ENCODE assay signal across 18 cellular contexts in genomic region chr1:3398741-3399140, GRCh38. TPM values are rescaled to one million over a fixed set of nuclear protein-coding genes. Genes with fewer than 3 reads are reported as not detected.
DNase-seq lines count a peak whose midpoint lies in the region; ATAC-seq, FAIRE-seq and TF ChIP-seq lines count a peak whose summit lies in the region.
"Had no signal": no experiment of that assay in that cellular context is flagged by ENCODE, and none has a peak within 500 bp of the region (broad histone marks: within the 10 kb centered on the region; RNA-seq: fewer than 3 reads in every experiment).

No MANE protein-coding gene starts in this region.

- DNase-seq in astrocyte (ENCODE audit: low read depth) (no peak), coronary artery (ENCODE audit: low spot score) (no peak), tibial artery (no peak), middle frontal gyrus (ENCODE audit: extremely low spot score, low spot score) (no peak), ovary (no peak)
- DNase-seq: C1 segment of cervical spinal cord; Calu3; CD4-positive, alpha-beta memory T cell; COR-L47; DMS53; DMS79 treated with DMSO at 0.1 percent for 48 hours; GF-D8; H9 had no signal

- H3K4me3 ChIP-seq in astrocyte (ENCODE audit: insufficient read depth, low read depth, low read length): no peak overlapping the region
- H3K4me3 ChIP-seq in coronary artery: no peak overlapping the region
- no peak overlapping the region for H3K4me3 ChIP-seq in tibial artery
- no peak overlapping the region for H3K4me3 ChIP-seq in ovary
- H3K4me3 ChIP-seq: GM23338 had no signal

- H3K9me3 Mint-ChIP-seq in astrocyte (ENCODE audit: unreplicated experiment): no peaks in the 10 kb centered on the region
- H3K9me3 Mint-ChIP-seq: CD4-positive, alpha-beta memory T cell; GM23338; H9 had no signal

- no peak for TF ChIP-seq POLR2A in ovary (IDR thresholded peaks at IDR 0.05)

- H3K27ac ChIP-seq in astrocyte (ENCODE audit: low read depth, low read length): no peak overlapping the region
- H3K27ac ChIP-seq in coronary artery: peak overlapping the region; percentile 53 to 68
- H3K27ac ChIP-seq in tibial artery: peak overlapping the region; percentile 56 to 70
- H3K27ac ChIP-seq in ovary: no peak overlapping the region

- H3K36me3 ChIP-seq in astrocyte (ENCODE audit: insufficient read depth, low read length) (no peaks in the 10 kb centered on the region), tibial artery (no peaks in the 10 kb centered on the region), ovary (no peaks in the 10 kb centered on the region)

- no peak overlapping the region for H3K4me2 ChIP-seq in astrocyte (ENCODE audit: low read length)
- H3K4me2 ChIP-seq: GM23338 had no signal

- H3K79me2 ChIP-seq in astrocyte (ENCODE audit: insufficient read depth, low read length): no peaks in the 10 kb centered on the region

- TF ChIP-seq EP300 in ovary (IDR thresholded peaks at IDR 0.05): no peak

- H2AFZ ChIP-seq in astrocyte (ENCODE audit: low read depth, low read length): no peak overlapping the region
- H2AFZ ChIP-seq: GM23338 had no signal

- intact Hi-C loops in tibial artery (cut with DNase I; ENCODE audit: low total_unique reads): no loop called here
- intact Hi-C loops in ovary (cut with DNase I): no loop called here

- ATAC-seq in GM21717 (IDR thresholded peaks at IDR 0.05; ENCODE audit: unreplicated experiment): no peak
- ATAC-seq: GM23338, HCT116 had no signal

- H3K4me1 ChIP-seq in astrocyte (ENCODE audit: insufficient read depth, low read length) (peaks cover 8% of the 10 kb centered on the region), tibial artery (peaks cover 5 to 68% (median 33%) of the 10 kb centered on the region in 4 donors), ovary (ENCODE audit: insufficient read depth) (peaks cover 8% of the 10 kb centered on the region)

- H3K36me3 Mint-ChIP-seq in astrocyte (ENCODE audit: low read depth, unreplicated experiment): no peaks in the 10 kb centered on the region
- H3K36me3 Mint-ChIP-seq: CD4-positive, alpha-beta memory T cell had no signal

- H3K27ac Mint-ChIP-seq in astrocyte (ENCODE audit: unreplicated experiment): peak overlapping the region; percentile 3
- H3K27ac Mint-ChIP-seq: CD4-positive, alpha-beta memory T cell; GM23338; H9 had no signal

- no peak overlapping the region for H3K9ac ChIP-seq in astrocyte (ENCODE audit: low read length)

- TF ChIP-seq CTCF in astrocyte (IDR thresholded peaks at IDR 0.05; ENCODE audit: insufficient read depth, low read depth, low read length) (no peak), coronary artery (IDR thresholded peaks at IDR 0.05) (no peak), tibial artery (IDR thresholded peaks at IDR 0.05) (no peak), ovary (IDR thresholded peaks at IDR 0.05) (no peak)

- H4K20me1 ChIP-seq in astrocyte (ENCODE audit: insufficient read depth, low read length): peaks cover 4% of the 10 kb centered on the region

- WGBS in ovary, 3 donors: 71 to 73% (median 71%) methylated on average over 16 of the region's 16 CpGs

- H3K27me3 Mint-ChIP-seq in astrocyte (ENCODE audit: low read depth, unreplicated experiment): peaks cover 47% of the 10 kb centered on the region

- H3K4me3 Mint-ChIP-seq in astrocyte (ENCODE audit: unreplicated experiment): no peak overlapping the region
- H3K4me3 Mint-ChIP-seq: CD4-positive, alpha-beta memory T cell; GM23338; H9 had no signal

- H3K9me3 ChIP-seq in astrocyte (ENCODE audit: insufficient read depth, low read depth, low read length) (no peaks in the 10 kb centered on the region), tibial artery (no peaks in the 10 kb centered on the region), ovary (no peaks in the 10 kb centered on the region)

- H3K4me1 Mint-ChIP-seq in astrocyte (ENCODE audit: low read depth, unreplicated experiment): no peaks in the 10 kb centered on the region
- H3K4me1 Mint-ChIP-seq: CD4-positive, alpha-beta memory T cell had no signal

- H3K27me3 ChIP-seq in astrocyte (ENCODE audit: insufficient read depth, low read length) (no peaks in the 10 kb centered on the region), tibial artery (no peaks in the 10 kb centered on the region), ovary (no peaks in the 10 kb centered on the region)

- no peak for FAIRE-seq in astrocyte (lab: Jason Lieb, UNC)
- FAIRE-seq: GM12891, GM18507 had no signal

RNA-seq across cellular contexts. Expression of gene ARHGEF16, which starts 55.7 kb away (rescaled TPM):
- total RNA-seq in astrocyte: 3.7 and 4.1 TPM in 2 replicates
- total RNA-seq in ovary: 1 to 10 TPM in 6 of 7 donors, under 1 TPM in 1; 1.00 to 8.4 (median 2.5) TPM
- 1 to 10 TPM in 1 of 2 donors, under 1 TPM in 1; 0.13 to 1.7 TPM for polyA plus RNA-seq in ovary

Comparison
In these comparisons a context has a peak if more than half of its experiments do, and no peak if none do; other contexts are left out.
1. H3K27ac ChIP-seq: peak in coronary artery (2 of 2) and tibial artery (2 of 2); none in astrocyte (single experiment) and ovary (0 of 2).